In genomic region chr3:172056416-172056815, GRCh38 we compare ENCODE assay signal across 3 cellular contexts.
TF ChIP-seq lines count a peak whose summit lies in the region.

No MANE protein-coding gene starts in this region.

TF ChIP-seq in SK-N-SH, 30 proteins besides CTCF, POLR2A, EP300 and RAD21:
- TF ChIP-seq RXRA (IDR thresholded peaks at IDR 0.05; ENCODE audit: borderline replicate concordance, low read depth) (no peak), FOXJ3 (CRISPR knock-in tag; IDR thresholded peaks at IDR 0.05) (no peak), FOSL2 (IDR thresholded peaks at IDR 0.05; ENCODE audit: borderline replicate concordance, low read depth) (no peak), NRF1 (IDR thresholded peaks at IDR 0.05; ENCODE audit: low read depth, low read length) (no peak), RCOR1 (IDR thresholded peaks at IDR 0.05; ENCODE audit: low read length) (no peak), ELF1 (IDR thresholded peaks at IDR 0.05) (no peak)

TF ChIP-seq in SK-N-SH treated with all-trans-retinoic acid at 6 μM for 48 hours, 23 proteins besides CTCF, POLR2A, EP300 and RAD21:
- TF ChIP-seq, protein P1, sequence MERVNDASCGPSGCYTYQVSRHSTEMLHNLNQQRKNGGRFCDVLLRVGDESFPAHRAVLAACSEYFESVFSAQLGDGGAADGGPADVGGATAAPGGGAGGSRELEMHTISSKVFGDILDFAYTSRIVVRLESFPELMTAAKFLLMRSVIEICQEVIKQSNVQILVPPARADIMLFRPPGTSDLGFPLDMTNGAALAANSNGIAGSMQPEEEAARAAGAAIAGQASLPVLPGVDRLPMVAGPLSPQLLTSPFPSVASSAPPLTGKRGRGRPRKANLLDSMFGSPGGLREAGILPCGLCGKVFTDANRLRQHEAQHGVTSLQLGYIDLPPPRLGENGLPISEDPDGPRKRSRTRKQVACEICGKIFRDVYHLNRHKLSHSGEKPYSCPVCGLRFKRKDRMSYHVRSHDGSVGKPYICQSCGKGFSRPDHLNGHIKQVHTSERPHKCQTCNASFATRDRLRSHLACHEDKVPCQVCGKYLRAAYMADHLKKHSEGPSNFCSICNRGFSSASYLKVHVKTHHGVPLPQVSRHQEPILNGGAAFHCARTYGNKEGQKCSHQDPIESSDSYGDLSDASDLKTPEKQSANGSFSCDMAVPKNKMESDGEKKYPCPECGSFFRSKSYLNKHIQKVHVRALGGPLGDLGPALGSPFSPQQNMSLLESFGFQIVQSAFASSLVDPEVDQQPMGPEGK (CRISPR knock-in tag; IDR thresholded peaks at IDR 0.05; ENCODE audit: borderline replicate concordance): no peak
- TF ChIP-seq RARB (CRISPR knock-in tag; IDR thresholded peaks at IDR 0.05) (no peak), CSDC2 (CRISPR knock-in tag; IDR thresholded peaks at IDR 0.05) (no peak), TSHZ2 (CRISPR knock-in tag; IDR thresholded peaks at IDR 0.05) (no peak), OSR1 (CRISPR knock-in tag; IDR thresholded peaks at IDR 0.05) (no peak), ZFP30 (CRISPR knock-in tag; IDR thresholded peaks at IDR 0.05) (no peak), ZC3H10 (CRISPR knock-in tag; IDR thresholded peaks at IDR 0.05) (no peak), ZNF565 (CRISPR knock-in tag; conservative IDR thresholded peaks at IDR 0.05; ENCODE audit: low read depth) (no peak), BACH2 (CRISPR knock-in tag; IDR thresholded peaks at IDR 0.05; ENCODE audit: borderline replicate concordance) (no peak), TCF4 (CRISPR knock-in tag; IDR thresholded peaks at IDR 0.05; ENCODE audit: borderline replicate concordance) (no peak), ISL1 (CRISPR knock-in tag; IDR thresholded peaks at IDR 0.05) (no peak), ESRRG (CRISPR knock-in tag; IDR thresholded peaks at IDR 0.05) (no peak)
- TF ChIP-seq, protein P2, sequence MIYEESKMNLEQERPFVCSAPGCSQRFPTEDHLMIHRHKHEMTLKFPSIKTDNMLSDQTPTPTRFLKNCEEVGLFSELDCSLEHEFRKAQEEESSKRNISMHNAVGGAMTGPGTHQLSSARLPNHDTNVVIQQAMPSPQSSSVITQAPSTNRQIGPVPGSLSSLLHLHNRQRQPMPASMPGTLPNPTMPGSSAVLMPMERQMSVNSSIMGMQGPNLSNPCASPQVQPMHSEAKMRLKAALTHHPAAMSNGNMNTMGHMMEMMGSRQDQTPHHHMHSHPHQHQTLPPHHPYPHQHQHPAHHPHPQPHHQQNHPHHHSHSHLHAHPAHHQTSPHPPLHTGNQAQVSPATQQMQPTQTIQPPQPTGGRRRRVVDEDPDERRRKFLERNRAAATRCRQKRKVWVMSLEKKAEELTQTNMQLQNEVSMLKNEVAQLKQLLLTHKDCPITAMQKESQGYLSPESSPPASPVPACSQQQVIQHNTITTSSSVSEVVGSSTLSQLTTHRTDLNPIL (CRISPR knock-in tag; IDR thresholded peaks at IDR 0.05; ENCODE audit: low read depth): no peak
- TF ChIP-seq, protein P3, sequence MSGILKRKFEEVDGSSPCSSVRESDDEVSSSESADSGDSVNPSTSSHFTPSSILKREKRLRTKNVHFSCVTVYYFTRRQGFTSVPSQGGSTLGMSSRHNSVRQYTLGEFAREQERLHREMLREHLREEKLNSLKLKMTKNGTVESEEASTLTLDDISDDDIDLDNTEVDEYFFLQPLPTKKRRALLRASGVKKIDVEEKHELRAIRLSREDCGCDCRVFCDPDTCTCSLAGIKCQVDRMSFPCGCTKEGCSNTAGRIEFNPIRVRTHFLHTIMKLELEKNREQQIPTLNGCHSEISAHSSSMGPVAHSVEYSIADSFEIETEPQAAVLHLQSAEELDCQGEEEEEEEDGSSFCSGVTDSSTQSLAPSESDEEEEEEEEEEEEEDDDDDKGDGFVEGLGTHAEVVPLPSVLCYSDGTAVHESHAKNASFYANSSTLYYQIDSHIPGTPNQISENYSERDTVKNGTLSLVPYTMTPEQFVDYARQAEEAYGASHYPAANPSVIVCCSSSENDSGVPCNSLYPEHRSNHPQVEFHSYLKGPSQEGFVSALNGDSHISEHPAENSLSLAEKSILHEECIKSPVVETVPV (CRISPR knock-in tag; IDR thresholded peaks at IDR 0.05): no peak
TF ChIP-seq in SK-N-SH treated with all-trans-retinoic acid at 6 μM for 48 hours: peak in this region for 0.

TF ChIP-seq in GM12878, 131 proteins besides CTCF, POLR2A, EP300 and RAD21:
- TF ChIP-seq, protein P4, sequence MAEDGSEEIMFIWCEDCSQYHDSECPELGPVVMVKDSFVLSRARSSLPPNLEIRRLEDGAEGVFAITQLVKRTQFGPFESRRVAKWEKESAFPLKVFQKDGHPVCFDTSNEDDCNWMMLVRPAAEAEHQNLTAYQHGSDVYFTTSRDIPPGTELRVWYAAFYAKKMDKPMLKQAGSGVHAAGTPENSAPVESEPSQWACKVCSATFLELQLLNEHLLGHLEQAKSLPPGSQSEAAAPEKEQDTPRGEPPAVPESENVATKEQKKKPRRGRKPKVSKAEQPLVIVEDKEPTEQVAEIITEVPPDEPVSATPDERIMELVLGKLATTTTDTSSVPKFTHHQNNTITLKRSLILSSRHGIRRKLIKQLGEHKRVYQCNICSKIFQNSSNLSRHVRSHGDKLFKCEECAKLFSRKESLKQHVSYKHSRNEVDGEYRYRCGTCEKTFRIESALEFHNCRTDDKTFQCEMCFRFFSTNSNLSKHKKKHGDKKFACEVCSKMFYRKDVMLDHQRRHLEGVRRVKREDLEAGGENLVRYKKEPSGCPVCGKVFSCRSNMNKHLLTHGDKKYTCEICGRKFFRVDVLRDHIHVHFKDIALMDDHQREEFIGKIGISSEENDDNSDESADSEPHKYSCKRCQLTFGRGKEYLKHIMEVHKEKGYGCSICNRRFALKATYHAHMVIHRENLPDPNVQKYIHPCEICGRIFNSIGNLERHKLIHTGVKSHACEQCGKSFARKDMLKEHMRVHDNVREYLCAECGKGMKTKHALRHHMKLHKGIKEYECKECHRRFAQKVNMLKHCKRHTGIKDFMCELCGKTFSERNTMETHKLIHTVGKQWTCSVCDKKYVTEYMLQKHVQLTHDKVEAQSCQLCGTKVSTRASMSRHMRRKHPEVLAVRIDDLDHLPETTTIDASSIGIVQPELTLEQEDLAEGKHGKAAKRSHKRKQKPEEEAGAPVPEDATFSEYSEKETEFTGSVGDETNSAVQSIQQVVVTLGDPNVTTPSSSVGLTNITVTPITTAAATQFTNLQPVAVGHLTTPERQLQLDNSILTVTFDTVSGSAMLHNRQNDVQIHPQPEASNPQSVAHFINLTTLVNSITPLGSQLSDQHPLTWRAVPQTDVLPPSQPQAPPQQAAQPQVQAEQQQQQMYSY (CRISPR knock-in tag; IDR thresholded peaks at IDR 0.05): no peak
- TF ChIP-seq NRF1 (conservative IDR thresholded peaks at IDR 0.05; ENCODE audit: low read depth, low read length) (no peak), NR2C1 (IDR thresholded peaks at IDR 0.05) (no peak), MLLT1 (IDR thresholded peaks at IDR 0.05) (no peak), SMAD5 (IDR thresholded peaks at IDR 0.05; ENCODE audit: low read depth) (no peak), JUNB (IDR thresholded peaks at IDR 0.05) (0 out of 2 replicates have a peak, but pooled peaks have one; percentile 27), NKRF (conservative IDR thresholded peaks at IDR 0.05) (no peak), IKZF2 (IDR thresholded peaks at IDR 0.05) (no peak), TBL1XR1 (IDR thresholded peaks at IDR 0.05; ENCODE audit: low read depth, low read length) (no peak), IRF4 (IDR thresholded peaks at IDR 0.05; ENCODE audit: low read depth, low read length) (peak; percentile 42; the same call in 1 of the 2 replicates), EGR1 (IDR thresholded peaks at IDR 0.05; ENCODE audit: borderline replicate concordance in 1 of 2, low read depth in 2 of 2, low read length in 2 of 2) (no peak), ETV6 (conservative IDR thresholded peaks at IDR 0.05 in 1 of 2, IDR thresholded peaks at IDR 0.05 in 1 of 2; ENCODE audit: borderline replicate concordance in 1 of 2, low read depth in 1 of 2) (no peak), CREB1 (IDR thresholded peaks at IDR 0.05; ENCODE audit: low read depth) (no peak), YY1 (IDR thresholded peaks at IDR 0.05; ENCODE audit: low read depth, low read length) (no peak)
- TF ChIP-seq, protein P5, sequence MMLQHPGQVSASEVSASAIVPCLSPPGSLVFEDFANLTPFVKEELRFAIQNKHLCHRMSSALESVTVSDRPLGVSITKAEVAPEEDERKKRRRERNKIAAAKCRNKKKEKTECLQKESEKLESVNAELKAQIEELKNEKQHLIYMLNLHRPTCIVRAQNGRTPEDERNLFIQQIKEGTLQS (IDR thresholded peaks at IDR 0.05; ENCODE audit: borderline replicate concordance, extremely low read depth, low read depth, low read length): no peak
